ENCODE assay signal across 8 cellular contexts in the genomic region with DNA sequence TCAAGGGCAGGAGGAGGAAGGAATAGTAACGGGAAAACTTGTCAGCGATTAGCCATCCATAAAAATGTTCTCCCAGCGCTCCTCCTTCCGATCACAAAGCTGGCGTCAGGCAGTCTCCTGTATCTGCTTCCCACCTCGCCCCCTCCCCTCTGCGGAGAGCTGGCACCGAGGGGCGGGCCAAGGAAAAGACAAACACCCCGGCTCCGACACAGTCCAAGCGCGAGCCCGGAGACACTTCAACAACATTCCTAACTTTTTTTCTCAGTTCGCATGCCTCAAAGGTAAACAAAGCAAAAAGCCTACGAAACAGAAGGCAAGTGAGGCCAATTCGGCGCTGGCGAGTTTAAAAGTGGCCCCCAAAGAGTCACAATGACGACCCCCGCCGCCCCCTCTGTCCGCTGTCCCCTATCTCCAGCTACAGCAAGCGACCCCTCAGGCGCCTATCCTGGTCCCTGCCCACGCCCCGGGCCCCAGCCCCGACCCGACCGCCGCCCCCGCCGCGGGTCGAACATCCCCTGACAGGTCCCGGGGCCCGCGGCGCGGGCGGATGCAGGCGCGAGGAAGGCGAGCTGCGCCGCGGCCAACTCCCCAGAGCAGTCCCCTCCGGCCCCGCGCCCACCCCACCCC. TPM values are rescaled to one million over a fixed set of nuclear protein-coding genes. Genes with fewer than 3 reads are reported as not detected.
DNase-seq lines count a peak whose midpoint lies in the region; ATAC-seq and TF ChIP-seq lines count a peak whose summit lies in the region.

No MANE protein-coding gene starts in this region.

- H3K9ac ChIP-seq in skeletal muscle tissue (ENCODE audit: low read depth in 1 of 3, low read length in 3 of 3): peak overlapping the region; percentile 72 to 81 (median 77)

- H3K4me1 ChIP-seq in BE2C: peaks cover 25% of the 10 kb centered on the region
- peaks cover 8 to 27% (median 16%) of the 10 kb centered on the region in 3 donors for H3K4me1 ChIP-seq in skeletal muscle tissue (ENCODE audit: control insufficient read depth in 3 of 3, insufficient read depth in 3 of 3, low read length in 3 of 3)

- H3K9me3 ChIP-seq in BE2C: no peaks in the 10 kb centered on the region
- H3K9me3 ChIP-seq in iPS-18c (ENCODE audit: control insufficient read depth, insufficient read depth, low read length): no peaks in the 10 kb centered on the region
- H3K9me3 ChIP-seq in skeletal muscle tissue (ENCODE audit: control insufficient read depth in 3 of 3, low read length in 3 of 3): no peaks in the 10 kb centered on the region

- no peak for TF ChIP-seq CTCF in BE2C (IDR thresholded peaks at IDR 0.05; ENCODE audit: low read depth, low read length)

- peak; percentile 6 for ATAC-seq in GM21367 (IDR thresholded peaks at IDR 0.05; ENCODE audit: unreplicated experiment)

- DNase-seq in BE2C (peak; percentile 80), NCI-H2107 (lab: John Stamatoyannopoulos, UW) (peak; percentile 7), astrocyte of the hippocampus (ENCODE audit: low read depth, low spot score) (peak; percentile 83), superior temporal gyrus (ENCODE audit: extremely low spot score) (no peak), CD1c-positive myeloid dendritic cell (ENCODE audit: extremely low spot score) (no peak)

- peak overlapping the region; percentile 94 for H3K4me3 ChIP-seq in BE2C (ENCODE audit: low read depth, low read length)
- H3K4me3 ChIP-seq in iPS-18c (ENCODE audit: insufficient read depth, low read depth, low read length): peak overlapping the region; percentile 67
- peak overlapping the region; percentile 75 to 84 (median 75) for H3K4me3 ChIP-seq in skeletal muscle tissue (ENCODE audit: low read length in 3 of 3)

- peak overlapping the region; percentile 39 for H3K27ac ChIP-seq in skeletal muscle tissue (ENCODE audit: low read depth, low read length)

- no peaks in the 10 kb centered on the region; the same call in 1 of the 2 replicates for H3K36me3 ChIP-seq in BE2C
- no peaks in the 10 kb centered on the region for H3K36me3 ChIP-seq in skeletal muscle tissue (ENCODE audit: control insufficient read depth in 3 of 3, insufficient read depth in 3 of 3, low read length in 3 of 3)

- no peaks in the 10 kb centered on the region for H3K27me3 ChIP-seq in BE2C
- H3K27me3 ChIP-seq in skeletal muscle tissue (ENCODE audit: control insufficient read depth in 3 of 3, insufficient read depth in 3 of 3, low read length in 3 of 3): no peaks in the 10 kb centered on the region

RNA-seq across cellular contexts. Expression of gene SMAD9, which starts 0.7 kb away (rescaled TPM):
- 12.6 TPM for polyA plus RNA-seq in BE2C (2012; ENCODE audit: insufficient read depth, insufficient read length, low read depth)
- 11.5 TPM for total RNA-seq in skeletal muscle tissue

Comparison
In these comparisons a context has a peak if more than half of its experiments do, and no peak if none do; other contexts are left out.
1. DNase-seq: peak in BE2C (single experiment), NCI-H2107 (single experiment) and astrocyte of the hippocampus (single experiment); none in superior temporal gyrus (single experiment) and CD1c-positive myeloid dendritic cell (single experiment).
2. Peak in every context shown above with its lines, with median percentiles within 50 percentile points of each other: H3K4me3 ChIP-seq.